16 cellular contexts compared by ENCODE assay signal in genomic region chr10:86729677-86730076, GRCh38. TPM values are rescaled to one million over a fixed set of nuclear protein-coding genes. Genes with fewer than 3 reads are reported as not detected.
A peak's percentile ranks its signal among the peaks of the same experiment; 100 is the strongest.
DNase-seq lines count a peak whose midpoint lies in the region; ATAC-seq and TF ChIP-seq lines count a peak whose summit lies in the region.
"Had no signal": no experiment of that assay in that cellular context is flagged by ENCODE, and none has a peak within 500 bp of the region (broad histone marks: within the 10 kb centered on the region; RNA-seq: fewer than 3 reads in every experiment).

No MANE protein-coding gene starts in this region.

- no peaks in the 10 kb centered on the region for H3K4me1 ChIP-seq in mammary epithelial cell (ENCODE audit: insufficient read depth, low read length)
- H3K4me1 ChIP-seq in breast epithelium: no peaks in the 10 kb centered on the region
- H3K4me1 ChIP-seq in muscle layer of colon (ENCODE audit: insufficient read depth, low read length): peaks cover 44% of the 10 kb centered on the region
- peaks cover 61 to 86% (median 73%) of the 10 kb centered on the region in 3 donors for H3K4me1 ChIP-seq in skeletal muscle tissue (ENCODE audit: control insufficient read depth in 3 of 3, insufficient read depth in 3 of 3, low read length in 3 of 3)
- H3K4me1 ChIP-seq: HAP-1 had no signal

- ATAC-seq in GM21825 (IDR thresholded peaks at IDR 0.05; ENCODE audit: unreplicated experiment): no peak

- no peak overlapping the region for H3K4me2 ChIP-seq in mammary epithelial cell (ENCODE audit: insufficient read depth, low read depth, low read length)

- dilution Hi-C loops in mammary epithelial cell (cut with HindIII; ENCODE audit: low sequenced_read_pairs): no loop called here

- no peaks in the 10 kb centered on the region for H3K36me3 ChIP-seq in mammary epithelial cell (ENCODE audit: insufficient read depth, low read length)
- H3K36me3 ChIP-seq in breast epithelium: no peaks in the 10 kb centered on the region
- peaks cover 16% of the 10 kb centered on the region for H3K36me3 ChIP-seq in muscle layer of colon (ENCODE audit: insufficient read depth, low read length)
- peaks cover 39 to 53% (median 48%) of the 10 kb centered on the region in 3 donors for H3K36me3 ChIP-seq in skeletal muscle tissue (ENCODE audit: control insufficient read depth in 3 of 3, insufficient read depth in 3 of 3, low read length in 3 of 3)
- H3K36me3 ChIP-seq: HAP-1 had no signal

- peak; percentile 35 for DNase-seq in mammary epithelial cell
- DNase-seq in breast epithelium (ENCODE audit: low spot score in 2 of 2): no peak
- DNase-seq in epithelial cell of esophagus (ENCODE audit: low read depth): peak; percentile 18
- DNase-seq in NCI-H774 (lab: John Stamatoyannopoulos, UW): no peak
- DNase-seq in activated naive CD4-positive, alpha-beta T cell treated with Interleukin-2 at 50 U/mL for 16 hours: no peak
- DNase-seq: Calu3; CD4-positive, CD25-positive, alpha-beta regulatory T cell; Kasumi-1; NCI-H187; NCI-H446; NK-92 treated with Interleukin-12 subunit alpha and Interleukin-12 subunit beta, amount 100 ng/mL, for 24 hours had no signal

- no peaks in the 10 kb centered on the region for H3K27me3 ChIP-seq in mammary epithelial cell (ENCODE audit: insufficient read depth, low read length)
- no peaks in the 10 kb centered on the region for H3K27me3 ChIP-seq in breast epithelium
- no peaks in the 10 kb centered on the region for H3K27me3 ChIP-seq in muscle layer of colon (ENCODE audit: control insufficient read depth in 1 of 2, insufficient read depth in 2 of 2, low read length in 2 of 2)
- no peaks in the 10 kb centered on the region for H3K27me3 ChIP-seq in skeletal muscle tissue (ENCODE audit: control insufficient read depth in 3 of 3, insufficient read depth in 3 of 3, low read length in 3 of 3)

- CTCF ChIA-PET in mammary epithelial cell (lab: Charles Lee; ENCODE audit: low non-redundant PET): no interaction called here

- TF ChIP-seq CTCF in mammary epithelial cell (conservative IDR thresholded peaks at IDR 0.05 in 1 of 2, IDR thresholded peaks at IDR 0.05 in 1 of 2; ENCODE audit: extremely low read depth in 1 of 2, insufficient read depth in 1 of 2, low read depth in 1 of 2, low read length in 2 of 2) (no peak), breast epithelium (IDR thresholded peaks at IDR 0.05) (no peak), epithelial cell of esophagus (IDR thresholded peaks at IDR 0.05; ENCODE audit: insufficient read depth, low read depth, low read length, missing control alignments) (no peak)

- TF ChIP-seq POLR2A in breast epithelium (IDR thresholded peaks at IDR 0.05): no peak

- WGBS in mammary epithelial cell (ENCODE audit: low coverage, missing lambda C conversion rate): 80% methylated on average over 1 of the region's 1 CpG

- no peak overlapping the region for H3K9ac ChIP-seq in mammary epithelial cell (ENCODE audit: insufficient read depth, low read length)
- no peak overlapping the region for H3K9ac ChIP-seq in muscle layer of colon (ENCODE audit: low read length)
- H3K9ac ChIP-seq in skeletal muscle tissue (ENCODE audit: low read depth in 1 of 3, low read length in 3 of 3): no peak overlapping the region

- no peaks in the 10 kb centered on the region for H3K79me2 ChIP-seq in mammary epithelial cell (ENCODE audit: insufficient read depth, low read length)

- intact Hi-C loops in mammary epithelial cell (cut with micrococcal nuclease) (no loop called here), breast epithelium (cut with DNase I; ENCODE audit: low total_unique reads) (no loop called here)

- no peak overlapping the region for H3K27ac ChIP-seq in mammary epithelial cell (ENCODE audit: insufficient read depth, low read depth, low read length)
- no peak overlapping the region for H3K27ac ChIP-seq in breast epithelium
- peak overlapping the region; percentile 98 for H3K27ac ChIP-seq in muscle layer of colon (ENCODE audit: low read depth, low read length)
- peak overlapping the region; percentile 67 for H3K27ac ChIP-seq in skeletal muscle tissue (ENCODE audit: low read depth, low read length)
- H3K27ac ChIP-seq: 22Rv1 had no signal

- no TSS peak for BruUV-seq in mammary epithelial cell (replicated peaks; lab: Mats Ljungman, UMichigan)

- no peaks in the 10 kb centered on the region for H4K20me1 ChIP-seq in mammary epithelial cell (ENCODE audit: insufficient read depth, low read length)

- no peaks in the 10 kb centered on the region for H3K9me3 ChIP-seq in mammary epithelial cell (replicated peaks; ENCODE audit: insufficient read depth, low read length)
- no peaks in the 10 kb centered on the region for H3K9me3 ChIP-seq in breast epithelium
- H3K9me3 ChIP-seq in muscle layer of colon (ENCODE audit: low read length): no peaks in the 10 kb centered on the region
- H3K9me3 ChIP-seq in skeletal muscle tissue (ENCODE audit: control insufficient read depth in 3 of 3, low read length in 3 of 3): no peaks in the 10 kb centered on the region
- H3K9me3 ChIP-seq: HAP-1 had no signal

- no peak overlapping the region for H2AFZ ChIP-seq in mammary epithelial cell (ENCODE audit: low read depth, low read length)

- in situ Hi-C loops in mammary epithelial cell (cut with MboI; ENCODE audit: low sequenced_read_pairs in 2 of 2): no loop called here

- no peak overlapping the region for H3K4me3 ChIP-seq in mammary epithelial cell (replicated peaks in 1 of 3; ENCODE audit: insufficient read depth in 1 of 3, low read depth in 2 of 3, low read length in 3 of 3)
- H3K4me3 ChIP-seq in breast epithelium: no peak overlapping the region
- no peak overlapping the region for H3K4me3 ChIP-seq in epithelial cell of esophagus (ENCODE audit: low read length)
- H3K4me3 ChIP-seq in muscle layer of colon (ENCODE audit: low read depth in 1 of 2, low read length in 2 of 2): no peak overlapping the region
- no peak overlapping the region for H3K4me3 ChIP-seq in skeletal muscle tissue (ENCODE audit: low read length in 3 of 3)
- H3K4me3 ChIP-seq: HAP-1 had no signal

RNA-seq across cellular contexts. Expression of gene BMPR1A, which starts 26.7 kb away (rescaled TPM):
- 10 to 100 TPM; 29.8 to 58.0 TPM for total RNA-seq in mammary epithelial cell
- polyA plus RNA-seq in mammary epithelial cell: 19.1 TPM
- polyA minus RNA-seq in mammary epithelial cell: 16.7 TPM
- 10 to 100 TPM; 49.8 to 87.2 (median 57.4) TPM for total RNA-seq in breast epithelium
- total RNA-seq in skeletal muscle tissue: 42.3 TPM

Comparison
In these comparisons a context has a peak if more than half of its experiments do, and no peak if none do; other contexts are left out.
1. DNase-seq: peak in mammary epithelial cell (single experiment) and epithelial cell of esophagus (single experiment); none in breast epithelium (0 of 2), NCI-H774 (single experiment) and activated naive CD4-positive, alpha-beta T cell treated with Interleukin-2 at 50 U/mL for 16 hours (single experiment).
2. H3K27ac ChIP-seq: peak in muscle layer of colon (single experiment) and skeletal muscle tissue (single experiment); none in mammary epithelial cell (single experiment) and breast epithelium (0 of 2).